Comparison of ENCODE assay signal across 10 cellular contexts in genomic region chr16:72921620-72922019, GRCh38.
DNase-seq lines count a peak whose midpoint lies in the region; ATAC-seq and TF ChIP-seq lines count a peak whose summit lies in the region.
"Had no signal": no experiment of that assay in that cellular context is flagged by ENCODE, and none has a peak within 500 bp of the region (broad histone marks: within the 10 kb centered on the region; RNA-seq: fewer than 3 reads in every experiment).

No MANE protein-coding gene starts in this region.

- H2AFZ ChIP-seq in H9 (ENCODE audit: low read length): no peak overlapping the region

- H3K79me1 ChIP-seq in H9 (ENCODE audit: insufficient read depth, low read depth, low read length, poor library complexity, severe bottlenecking): no peaks in the 10 kb centered on the region

- no peak overlapping the region for H2BK120ac ChIP-seq in H9 (ENCODE audit: low read depth, low read length, poor library complexity, severe bottlenecking)

- CTCF ChIA-PET in activated CD4-positive, alpha-beta T cell treated with anti-CD3 and anti-CD28 coated beads, Interleukin-2, amount 10 ng/mL, durations not matched to agents 7 days and 5 days (lab: Charles Lee): interaction anchor here (0.6 to 1.2 kb wide), 2 partner anchors 9 to 895 kb away, joined by 3 to 4 read pairs; no protein-coding TSS in a partner anchor

- H2BK20ac ChIP-seq in H9 (ENCODE audit: low read depth, low read length, poor library complexity, severe bottlenecking): no peak overlapping the region

- no peak for TF ChIP-seq EP300 in stomach (IDR thresholded peaks at IDR 0.05)

- POLR2A ChIA-PET in activated CD4-positive, alpha-beta T cell treated with anti-CD3 and anti-CD28 coated beads, Interleukin-2, amount 10 ng/mL, durations not matched to agents 7 days and 5 days (lab: Charles Lee): no interaction called here

- H3T11ph ChIP-seq in H9 (ENCODE audit: low read length): no peak overlapping the region

- H4K20me1 ChIP-seq in H9 (ENCODE audit: control insufficient read depth, insufficient read depth, insufficient read length): no peaks in the 10 kb centered on the region

- H3K27ac ChIP-seq in stomach (peak overlapping the region in 1 of 5 donors; percentile 46), H9 (ENCODE audit: insufficient read length, low read depth, low read length) (no peak overlapping the region)
- H3K27ac ChIP-seq: VCaP had no signal

- WGBS in stomach, 5 donors: 49 to 76% (median 64%) methylated on average over 13 to 15 of the region's 15 CpGs
- WGBS in H9 (ENCODE audit: extremely low coverage, insufficient read length, low lambda C conversion rate): no CpG with 5 or more reads among the region's 15 CpGs

- peaks cover 13% of the 10 kb centered on the region for H3K9me3 Mint-ChIP-seq in activated CD4-positive, alpha-beta T cell treated with anti-CD3 and anti-CD28 coated beads, Interleukin-2, amount 10 ng/mL, durations not matched to agents 7 days and 5 days
- no peaks in the 10 kb centered on the region for H3K9me3 Mint-ChIP-seq in activated T-helper 17 cell treated with anti-CD3 and anti-CD28 coated beads, Interleukin-2, amount 50 U/mL, for 72 hours
- H3K9me3 Mint-ChIP-seq in H9: no peaks in the 10 kb centered on the region

- H2AK5ac ChIP-seq in H9 (ENCODE audit: insufficient read length, low read length): no peak overlapping the region

- TF ChIP-seq CTCF in stomach (IDR thresholded peaks at IDR 0.05): no peak
- no peak for TF ChIP-seq CTCF in H9 (conservative IDR thresholded peaks at IDR 0.05)

- H3K27me3 ChIP-seq in stomach (no peaks in the 10 kb centered on the region), H9 (ENCODE audit: insufficient read depth, low read length) (no peaks in the 10 kb centered on the region)

- no peaks in the 10 kb centered on the region for H3K36me3 ChIP-seq in stomach

- H3K4me2 ChIP-seq in H9 (ENCODE audit: insufficient read depth, insufficient read length, low read length): no peak overlapping the region

- H3K4me1 Mint-ChIP-seq in activated CD4-positive, alpha-beta T cell treated with anti-CD3 and anti-CD28 coated beads, Interleukin-2, amount 10 ng/mL, durations not matched to agents 7 days and 5 days: peaks cover 31% of the 10 kb centered on the region
- peaks cover 8% of the 10 kb centered on the region for H3K4me1 Mint-ChIP-seq in activated T-helper 17 cell treated with anti-CD3 and anti-CD28 coated beads, Interleukin-2, amount 50 U/mL, for 72 hours
- peaks cover 0 to 5% of the 10 kb centered on the region in 2 experiments; a peak in 3 of 4 replicates for H3K4me1 Mint-ChIP-seq in H9

- peak overlapping the region; percentile 17 for H3K4me3 Mint-ChIP-seq in activated CD4-positive, alpha-beta T cell treated with anti-CD3 and anti-CD28 coated beads, Interleukin-2, amount 10 ng/mL, durations not matched to agents 7 days and 5 days
- peak overlapping the region; percentile 64 for H3K4me3 Mint-ChIP-seq in activated T-helper 17 cell treated with anti-CD3 and anti-CD28 coated beads, Interleukin-2, amount 50 U/mL, for 72 hours
- no peak overlapping the region for H3K4me3 Mint-ChIP-seq in H9

- no peak overlapping the region for H4K5ac ChIP-seq in H9 (ENCODE audit: insufficient read length, low read depth, low read length)

- no peak overlapping the region for H4K91ac ChIP-seq in H9 (ENCODE audit: insufficient read length, low read depth, low read length)

- no peak for DNase-seq in activated CD4-positive, alpha-beta T cell treated with anti-CD3 and anti-CD28 coated beads, Interleukin-2, amount 10 ng/mL, durations not matched to agents 7 days and 5 days
- DNase-seq in activated CD4-positive, alpha-beta T cell treated with anti-CD3 and anti-CD28 coated beads for 1 hour: no peak
- DNase-seq in hepatic stellate cell (ENCODE audit: low spot score): peak; percentile 71
- no peak for DNase-seq in stomach
- no peak for DNase-seq in H9
- DNase-seq: NCI-H2171 had no signal

- H2BK15ac ChIP-seq in H9 (ENCODE audit: low read depth, low read length): no peak overlapping the region

- intact Hi-C loops in stomach (cut with DNase I; ENCODE audit: low total_unique reads): no loop called here

- no peak overlapping the region for H3K4ac ChIP-seq in H9 (ENCODE audit: low read depth, low read length)

- H3K18ac ChIP-seq in H9 (ENCODE audit: insufficient read length, low read depth, low read length): no peak overlapping the region

- H2BK5ac ChIP-seq in H9 (ENCODE audit: insufficient read length, low read length): no peak overlapping the region

- peak overlapping the region; percentile 90 for H3K27ac Mint-ChIP-seq in activated CD4-positive, alpha-beta T cell treated with anti-CD3 and anti-CD28 coated beads, Interleukin-2, amount 10 ng/mL, durations not matched to agents 7 days and 5 days
- peak overlapping the region; percentile 78 for H3K27ac Mint-ChIP-seq in activated T-helper 17 cell treated with anti-CD3 and anti-CD28 coated beads, Interleukin-2, amount 50 U/mL, for 72 hours
- no peak overlapping the region for H3K27ac Mint-ChIP-seq in H9

- no peaks in the 10 kb centered on the region for H3K79me2 ChIP-seq in H9 (ENCODE audit: insufficient read depth, low read length)

- H2BK12ac ChIP-seq in H9 (ENCODE audit: insufficient read length, low read depth, low read length): no peak overlapping the region

- H3K23ac ChIP-seq in H9 (ENCODE audit: insufficient read length, low read depth, low read length): no peak overlapping the region

- H3K9me3 ChIP-seq in stomach: no peaks in the 10 kb centered on the region
- H3K9me3 ChIP-seq in H9 (ENCODE audit: control insufficient read depth, low read depth, low read length): no peaks in the 10 kb centered on the region

- H3K56ac ChIP-seq in H9 (ENCODE audit: insufficient read length, low read depth, low read length): no peak overlapping the region

- no peak overlapping the region for H3K14ac ChIP-seq in H9 (ENCODE audit: insufficient read depth, low read length)

- H3K4me3 ChIP-seq in stomach: peak overlapping the region; percentile 10 to 24 (median 14)

- H3K4me1 ChIP-seq in stomach (peaks cover 14 to 51% (median 26%) of the 10 kb centered on the region in 4 donors), H9 (ENCODE audit: insufficient read depth, low read length) (no peaks in the 10 kb centered on the region)

- H3K9ac ChIP-seq in H9 (ENCODE audit: extremely low read depth, insufficient read length, low read length): no peak overlapping the region

- no peaks in the 10 kb centered on the region for H3K27me3 Mint-ChIP-seq in activated CD4-positive, alpha-beta T cell treated with anti-CD3 and anti-CD28 coated beads, Interleukin-2, amount 10 ng/mL, durations not matched to agents 7 days and 5 days
- peaks cover 4% of the 10 kb centered on the region for H3K27me3 Mint-ChIP-seq in activated T-helper 17 cell treated with anti-CD3 and anti-CD28 coated beads, Interleukin-2, amount 50 U/mL, for 72 hours
- peaks cover 4% of the 10 kb centered on the region for H3K27me3 Mint-ChIP-seq in H9 (ENCODE audit: low read depth)

- TF ChIP-seq POLR2A in stomach (IDR thresholded peaks at IDR 0.05): no peak

- ATAC-seq in activated T-helper 17 cell treated with anti-CD3 and anti-CD28 coated beads, Interleukin-2, amount 50 U/mL, for 72 hours (replicated peaks): no peak
- no peak for ATAC-seq in HG02884 (IDR thresholded peaks at IDR 0.05; ENCODE audit: unreplicated experiment)
- ATAC-seq in GM21576 (IDR thresholded peaks at IDR 0.05; ENCODE audit: unreplicated experiment): no peak

- H3K23me2 ChIP-seq in H9 (ENCODE audit: insufficient read length, low read depth, low read length, poor library complexity, severe bottlenecking): no peaks in the 10 kb centered on the region

- H3K36me3 Mint-ChIP-seq in activated CD4-positive, alpha-beta T cell treated with anti-CD3 and anti-CD28 coated beads, Interleukin-2, amount 10 ng/mL, durations not matched to agents 7 days and 5 days (ENCODE audit: low read depth): peaks cover 9% of the 10 kb centered on the region
- no peaks in the 10 kb centered on the region for H3K36me3 Mint-ChIP-seq in activated T-helper 17 cell treated with anti-CD3 and anti-CD28 coated beads, Interleukin-2, amount 50 U/mL, for 72 hours (ENCODE audit: low read depth)
- H3K36me3 Mint-ChIP-seq in H9 (ENCODE audit: insufficient read depth in 1 of 3, low read depth in 3 of 3): no peaks in the 10 kb centered on the region

- H4K8ac ChIP-seq in H9 (replicated peaks; ENCODE audit: insufficient read length, low read depth, low read length): no peak overlapping the region

Comparison
In these comparisons a context has a peak if more than half of its experiments do, and no peak if none do; other contexts are left out.
1. H3K27ac Mint-ChIP-seq: peak in activated CD4-positive, alpha-beta T cell treated with anti-CD3 and anti-CD28 coated beads, Interleukin-2, amount 10 ng/mL, durations not matched to agents 7 days and 5 days (single experiment) and activated T-helper 17 cell treated with anti-CD3 and anti-CD28 coated beads, Interleukin-2, amount 50 U/mL, for 72 hours (single experiment); none in H9 (0 of 3).
2. H3K4me3 Mint-ChIP-seq: peak in activated CD4-positive, alpha-beta T cell treated with anti-CD3 and anti-CD28 coated beads, Interleukin-2, amount 10 ng/mL, durations not matched to agents 7 days and 5 days (single experiment) and activated T-helper 17 cell treated with anti-CD3 and anti-CD28 coated beads, Interleukin-2, amount 50 U/mL, for 72 hours (single experiment); none in H9 (0 of 2).